ENCODE assay signal across 23 cellular contexts in the genomic region with DNA sequence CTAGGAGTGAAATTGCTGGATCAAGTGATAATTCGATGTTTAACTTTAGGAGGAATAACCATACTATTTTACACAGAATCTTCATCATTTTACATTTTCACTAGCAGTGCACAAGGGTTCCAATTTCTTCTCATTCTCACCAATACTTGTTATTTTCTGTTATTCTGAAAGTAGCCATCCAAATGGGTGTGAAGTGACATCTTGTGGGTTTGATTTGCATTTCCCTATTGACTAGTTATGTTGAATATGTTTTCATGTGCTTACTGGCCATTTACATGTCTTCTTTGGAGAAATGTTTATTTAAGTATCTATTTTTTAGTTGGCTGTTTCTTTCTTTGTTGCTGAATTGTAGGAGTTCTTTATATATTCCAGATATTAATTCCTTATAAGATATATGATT.
DNase-seq lines count a peak whose midpoint lies in the region; ATAC-seq, FAIRE-seq and TF ChIP-seq lines count a peak whose summit lies in the region.
"Had no signal": no experiment of that assay in that cellular context is flagged by ENCODE, and none has a peak within 500 bp of the region (broad histone marks: within the 10 kb centered on the region; RNA-seq: fewer than 3 reads in every experiment).

No MANE protein-coding gene starts in this region.

- no peak for TF ChIP-seq CTCF in osteoblast (IDR thresholded peaks at IDR 0.05; ENCODE audit: extremely low read depth, low read depth, low read length)

- no peak overlapping the region for H3K4me2 ChIP-seq in osteoblast (ENCODE audit: insufficient read depth, low read length)
- H3K4me2 ChIP-seq: A549; BLaER1 treated with 17β-estradiol and CSF1 and Interleukin-3, amounts not matched to agents 10 nM and 100 nM had no signal

- DNase-seq in GM12891 (ENCODE audit: insufficient read length, low spot score) (no peak), D341Med (ENCODE audit: low spot score) (no peak), Right ventricle myocardium superior (no peak), osteoblast (ENCODE audit: insufficient read length, low spot score, missing footprints) (no peak)
- DNase-seq: AML-193; Caco-2; Calu3; CD4-positive, alpha-beta T cell; CD8-positive, alpha-beta T cell; DMS 273 treated with DMSO at 0.1 percent for 48 hours; DMS153; DMS53; DMS79; DND-41; EL; GDM1 had no signal

- no peaks in the 10 kb centered on the region for H3K27me3 ChIP-seq in osteoblast (ENCODE audit: insufficient read depth, low read length)
- H3K27me3 ChIP-seq: BLaER1 treated with 17β-estradiol and CSF1 and Interleukin-3, amounts not matched to agents 10 nM and 100 nM had no signal

- H3K79me2 ChIP-seq in osteoblast (ENCODE audit: insufficient read depth, low read length): no peaks in the 10 kb centered on the region

- H3K9me3 ChIP-seq in osteoblast (ENCODE audit: low read depth, low read length): no peaks in the 10 kb centered on the region
- H3K9me3 ChIP-seq: A549; BLaER1 treated with 17β-estradiol and CSF1 and Interleukin-3, amounts not matched to agents 10 nM and 100 nM; Caco-2 had no signal

- peak; percentile 78 for ATAC-seq in GM18867 (IDR thresholded peaks at IDR 0.05; ENCODE audit: unreplicated experiment)
- ATAC-seq in HG03175 (IDR thresholded peaks at IDR 0.05; ENCODE audit: unreplicated experiment): peak; percentile 46
- ATAC-seq in Right ventricle myocardium superior (ENCODE audit: poor library complexity): no peak
- ATAC-seq: A549; CD8-positive, alpha-beta T cell; GM12878 had no signal

- intact Hi-C loops in Right ventricle myocardium superior (cut with DNase I): no loop called here

- no peak for TF ChIP-seq POLR2A in GM12891 (IDR thresholded peaks at IDR 0.05; ENCODE audit: low read depth, low read length)

- no peaks in the 10 kb centered on the region for H4K20me1 ChIP-seq in osteoblast (ENCODE audit: insufficient read depth, low read length)
- H4K20me1 ChIP-seq: BLaER1 treated with 17β-estradiol and CSF1 and Interleukin-3, amounts not matched to agents 10 nM and 100 nM had no signal

- H3K36me3 ChIP-seq in osteoblast (ENCODE audit: insufficient read depth, low read length): no peaks in the 10 kb centered on the region
- H3K36me3 ChIP-seq: BLaER1 treated with 17β-estradiol and CSF1 and Interleukin-3, amounts not matched to agents 10 nM and 100 nM had no signal

- H3K4me1 ChIP-seq in osteoblast (ENCODE audit: insufficient read depth, low read length): peaks cover 4% of the 10 kb centered on the region
- H3K4me1 ChIP-seq: A549; BLaER1 treated with 17β-estradiol and CSF1 and Interleukin-3, amounts not matched to agents 10 nM and 100 nM; Caco-2 had no signal

- H3K27ac ChIP-seq in osteoblast (ENCODE audit: low read depth, low read length): no peak overlapping the region
- H3K27ac ChIP-seq: 22Rv1; A549; BLaER1 treated with 17β-estradiol and CSF1 and Interleukin-3, amounts not matched to agents 10 nM and 100 nM; C4-2B had no signal

- no peak overlapping the region for H3K4me3 ChIP-seq in osteoblast (ENCODE audit: insufficient read depth, low read length)
- H3K4me3 ChIP-seq: A549; BLaER1 treated with 17β-estradiol and CSF1 and Interleukin-3, amounts not matched to agents 10 nM and 100 nM; GM12878 had no signal

- no peak overlapping the region for H2AFZ ChIP-seq in osteoblast (ENCODE audit: low read length)

- FAIRE-seq in GM12891 (lab: Jason Lieb, UNC): peak; percentile 26
- FAIRE-seq: A549, GM12878 had no signal

TF ChIP-seq in GM12891, 5 proteins besides CTCF, POLR2A, EP300 and RAD21:
- TF ChIP-seq SPI1 (IDR thresholded peaks at IDR 0.05; ENCODE audit: low read depth, low read length) (no peak), POLR2AphosphoS5 (IDR thresholded peaks at IDR 0.05; ENCODE audit: low read depth, low read length) (no peak), POU2F2 (IDR thresholded peaks at IDR 0.05; ENCODE audit: low read depth, low read length) (no peak), PAX5 (IDR thresholded peaks at IDR 0.05; ENCODE audit: insufficient read depth, low read length, severe bottlenecking) (no peak)
